Comparison of ENCODE assay signal across 9 cellular contexts in genomic region chr1:212749924-212750535, GRCh38. TPM values are rescaled to one million over a fixed set of nuclear protein-coding genes. Genes with fewer than 3 reads are reported as not detected.
A peak's percentile ranks its signal among the peaks of the same experiment; 100 is the strongest.
DNase-seq lines count a peak whose midpoint lies in the region; ATAC-seq and TF ChIP-seq lines count a peak whose summit lies in the region.
"Had no signal": no experiment of that assay in that cellular context is flagged by ENCODE, and none has a peak within 500 bp of the region (broad histone marks: within the 10 kb centered on the region; RNA-seq: fewer than 3 reads in every experiment).

No MANE protein-coding gene starts in this region.

- H3K4me2 ChIP-seq in SK-N-SH, result no peak overlapping the region

- peaks cover 18 to 32% of the 10 kb centered on the region in 2 donors for H3K4me1 Mint-ChIP-seq in natural killer cell

- H3K79me2 ChIP-seq in SK-N-SH (ENCODE audit: insufficient read depth), result peaks cover 10% of the 10 kb centered on the region; the same call in 1 of the 2 replicates

- H3K27ac Mint-ChIP-seq in natural killer cell, result peak overlapping the region in 1 of 2 donors; percentile 60

- H2AFZ ChIP-seq in SK-N-SH (ENCODE audit: low read depth), result no peak overlapping the region

- H3K9me3 ChIP-seq in SK-N-SH, result no peaks in the 10 kb centered on the region

- H4K20me1 ChIP-seq in SK-N-SH (ENCODE audit: insufficient read depth), result no peaks in the 10 kb centered on the region

- no peak overlapping the region for H3K4me3 Mint-ChIP-seq in natural killer cell

- H3K27me3 ChIP-seq in SK-N-SH (ENCODE audit: insufficient read depth), result no peaks in the 10 kb centered on the region

- no peaks in the 10 kb centered on the region for H3K9me3 Mint-ChIP-seq in natural killer cell

- H3K9ac ChIP-seq in SK-N-SH, result no peak overlapping the region

- no peaks in the 10 kb centered on the region for H3K36me3 ChIP-seq in SK-N-SH (replicated peaks in 1 of 2; ENCODE audit: control insufficient read depth in 1 of 2, insufficient read depth in 2 of 2, low read length in 1 of 2)

- DNase-seq in Right ventricle myocardium inferior (ENCODE audit: missing footprints) (no peak), cardiac septum (ENCODE audit: low spot score) (no peak), LoVo (ENCODE audit: low spot score) (peak; percentile 75), SK-N-SH (peak; percentile 65), epithelial cell of proximal tubule (ENCODE audit: low read depth) (peak; percentile 30), natural killer cell (no peak)
- DNase-seq: left cardiac atrium had no signal

- no peak overlapping the region for H3K27ac ChIP-seq in SK-N-SH (ENCODE audit: low read depth in 2 of 2, low read length in 1 of 2)

- peak; percentile 66 for TF ChIP-seq RAD21 in SK-N-SH (IDR thresholded peaks at IDR 0.05; ENCODE audit: low read length)

- CTCF ChIA-PET in SK-N-SH (lab: Yijun Ruan, JAX), result interaction anchor here (0.6 to 4.0 kb wide), 43 partner anchors 9 to 787 kb away, joined by 3 to 31 read pairs (median 5); partner anchors contain the start of genes NSL1 and TATDN3

- no peaks in the 10 kb centered on the region for H3K27me3 Mint-ChIP-seq in natural killer cell (ENCODE audit: low read depth in 2 of 2)

- H3K36me3 Mint-ChIP-seq in natural killer cell, result no peaks in the 10 kb centered on the region

- intact Hi-C loops in Right ventricle myocardium inferior (cut with DNase I) (no loop called here), cardiac septum (cut with DNase I) (no loop called here), natural killer cell (cut with micrococcal nuclease) (loop anchor here (1.0 to 10.0 kb wide), 2 partner anchors 85 to 245 kb away; no protein-coding TSS in a partner anchor)

- H3F3A ChIP-seq in SK-N-SH (replicated peaks; ENCODE audit: insufficient read depth), result peaks cover 8% of the 10 kb centered on the region

- WGBS in SK-N-SH (ENCODE audit: low lambda C conversion rate), result 62% methylated on average over 4 of the region's 4 CpGs

- H3K4me3 ChIP-seq in SK-N-SH (ENCODE audit: low read depth in 2 of 2, low read length in 1 of 2), result peak overlapping the region in 1 of 2 experiments; percentile 9; a peak in 1 of 4 replicates
- no peak overlapping the region for H3K4me3 ChIP-seq in epithelial cell of proximal tubule (ENCODE audit: low read depth, low read length)

- no peak for TF ChIP-seq EP300 in SK-N-SH (IDR thresholded peaks at IDR 0.05; ENCODE audit: borderline replicate concordance in 1 of 2, low read depth in 1 of 2, low read length in 1 of 2)

- no peaks in the 10 kb centered on the region for H3K9me2 ChIP-seq in SK-N-SH

- POLR2A ChIA-PET in SK-N-SH (lab: Yijun Ruan, JAX), result interaction anchor here (1.1 kb wide), 1 partner anchor 142 kb away, joined by 3 read pairs; the partner anchor contains the start of gene ATF3

- ATAC-seq in Right ventricle myocardium inferior (peak; percentile 34), natural killer cell (peak; percentile 38 to 64 (median 63)), HG02571 (IDR thresholded peaks at IDR 0.05; ENCODE audit: unreplicated experiment) (no peak), HG03460 (IDR thresholded peaks at IDR 0.05; ENCODE audit: unreplicated experiment) (no peak)

- H3K4me1 ChIP-seq in SK-N-SH (ENCODE audit: control insufficient read depth in 1 of 2, insufficient read depth in 2 of 2, low read depth in 1 of 2, low read length in 1 of 2), result peaks cover 11 to 13% of the 10 kb centered on the region in 2 experiments; a peak in 3 of 4 replicates

- TF ChIP-seq CTCF in SK-N-SH (IDR thresholded peaks at IDR 0.05), result peak; percentile 86
- TF ChIP-seq CTCF in epithelial cell of proximal tubule (conservative IDR thresholded peaks at IDR 0.05; ENCODE audit: low read depth, low read length), result peak; percentile 88
- TF ChIP-seq CTCF in natural killer cell (IDR thresholded peaks at IDR 0.05), result peak; percentile 79

TF ChIP-seq in SK-N-SH, 30 proteins besides CTCF, POLR2A, EP300 and RAD21:
- no peak for TF ChIP-seq CHD2 (IDR thresholded peaks at IDR 0.05; ENCODE audit: low read length, partially characterized antibody)
- TF ChIP-seq RCOR1 (IDR thresholded peaks at IDR 0.05; ENCODE audit: low read length), result peak; percentile 35; the same call in 1 of the 2 replicates
- TF ChIP-seq, protein P1, sequence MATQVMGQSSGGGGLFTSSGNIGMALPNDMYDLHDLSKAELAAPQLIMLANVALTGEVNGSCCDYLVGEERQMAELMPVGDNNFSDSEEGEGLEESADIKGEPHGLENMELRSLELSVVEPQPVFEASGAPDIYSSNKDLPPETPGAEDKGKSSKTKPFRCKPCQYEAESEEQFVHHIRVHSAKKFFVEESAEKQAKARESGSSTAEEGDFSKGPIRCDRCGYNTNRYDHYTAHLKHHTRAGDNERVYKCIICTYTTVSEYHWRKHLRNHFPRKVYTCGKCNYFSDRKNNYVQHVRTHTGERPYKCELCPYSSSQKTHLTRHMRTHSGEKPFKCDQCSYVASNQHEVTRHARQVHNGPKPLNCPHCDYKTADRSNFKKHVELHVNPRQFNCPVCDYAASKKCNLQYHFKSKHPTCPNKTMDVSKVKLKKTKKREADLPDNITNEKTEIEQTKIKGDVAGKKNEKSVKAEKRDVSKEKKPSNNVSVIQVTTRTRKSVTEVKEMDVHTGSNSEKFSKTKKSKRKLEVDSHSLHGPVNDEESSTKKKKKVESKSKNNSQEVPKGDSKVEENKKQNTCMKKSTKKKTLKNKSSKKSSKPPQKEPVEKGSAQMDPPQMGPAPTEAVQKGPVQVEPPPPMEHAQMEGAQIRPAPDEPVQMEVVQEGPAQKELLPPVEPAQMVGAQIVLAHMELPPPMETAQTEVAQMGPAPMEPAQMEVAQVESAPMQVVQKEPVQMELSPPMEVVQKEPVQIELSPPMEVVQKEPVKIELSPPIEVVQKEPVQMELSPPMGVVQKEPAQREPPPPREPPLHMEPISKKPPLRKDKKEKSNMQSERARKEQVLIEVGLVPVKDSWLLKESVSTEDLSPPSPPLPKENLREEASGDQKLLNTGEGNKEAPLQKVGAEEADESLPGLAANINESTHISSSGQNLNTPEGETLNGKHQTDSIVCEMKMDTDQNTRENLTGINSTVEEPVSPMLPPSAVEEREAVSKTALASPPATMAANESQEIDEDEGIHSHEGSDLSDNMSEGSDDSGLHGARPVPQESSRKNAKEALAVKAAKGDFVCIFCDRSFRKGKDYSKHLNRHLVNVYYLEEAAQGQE (IDR thresholded peaks at IDR 0.05; ENCODE audit: low read depth, low read length), result no peak
- peak; percentile 53 for TF ChIP-seq SMC3 (IDR thresholded peaks at IDR 0.05; ENCODE audit: low read depth, low read length)
- no peak for TF ChIP-seq TEAD4 (IDR thresholded peaks at IDR 0.05; ENCODE audit: borderline replicate concordance, insufficient read depth)
- no peak for TF ChIP-seq FOSL2 (IDR thresholded peaks at IDR 0.05; ENCODE audit: borderline replicate concordance, low read depth)
- peak; percentile 47; the same call in 1 of the 2 replicates for TF ChIP-seq YY1 (IDR thresholded peaks at IDR 0.05; ENCODE audit: low read depth)

RNA-seq across cellular contexts. Expression of gene NSL1, which starts 41.5 kb away (rescaled TPM):
- total RNA-seq in Right ventricle myocardium inferior (26.7 TPM), cardiac septum (27.0 TPM), epithelial cell of proximal tubule (31.2 and 52.6 TPM in 2 replicates), natural killer cell (10 to 100 TPM; 17.0 to 23.8 (median 23.4) TPM)
- polyA plus RNA-seq in SK-N-SH (2012; rRNA removed), result 17.8 and 22.5 TPM in 2 replicates
- polyA plus RNA-seq in SK-N-SH (2012; cell fraction: cytosol; rRNA removed), result 17.5 and 19.8 TPM in 2 replicates
- 16.9 and 18.4 TPM in 2 replicates for polyA plus RNA-seq in SK-N-SH (2012; cell fraction: nucleus; rRNA removed)

RNA-seq across cellular contexts. Expression of gene TATDN3, which starts 41.7 kb away (rescaled TPM):
- total RNA-seq in Right ventricle myocardium inferior (20.5 TPM), cardiac septum (22.4 TPM), epithelial cell of proximal tubule (10.7 and 12.9 TPM in 2 replicates), natural killer cell (10 to 100 TPM; 11.6 to 14.6 (median 13.4) TPM)
- 5.2 and 6.6 TPM in 2 replicates for polyA plus RNA-seq in SK-N-SH (2012; rRNA removed)
- 7.7 and 9.2 TPM in 2 replicates for polyA plus RNA-seq in SK-N-SH (2012; cell fraction: cytosol; rRNA removed)
- polyA plus RNA-seq in SK-N-SH (2012; cell fraction: nucleus; rRNA removed), result 3.0 and 4.8 TPM in 2 replicates

RNA-seq across cellular contexts. Expression of gene BATF3, which starts 50.4 kb away (rescaled TPM):
- total RNA-seq in Right ventricle myocardium inferior, result 1.2 TPM
- total RNA-seq in cardiac septum, result 1.9 TPM
- 0.76 and 0.86 TPM in 2 replicates for polyA plus RNA-seq in SK-N-SH (2012; rRNA removed)
- polyA plus RNA-seq in SK-N-SH (2012; cell fraction: cytosol; rRNA removed), result 0.50 and 0.68 TPM in 2 replicates
- polyA plus RNA-seq in SK-N-SH (2012; cell fraction: nucleus; rRNA removed), result 2.2 and 2.4 TPM in 2 replicates
- total RNA-seq in epithelial cell of proximal tubule, result 2.5 TPM in 1 of 2 replicates, not detected in the other
- total RNA-seq in natural killer cell, result 1 to 10 TPM in 2 of 3 donors, under 1 TPM in 1; 0.25 to 3.6 (median 1.2) TPM

Comparison
In these comparisons a context has a peak if more than half of its experiments do, and no peak if none do; other contexts are left out.
1. ATAC-seq: peak in Right ventricle myocardium inferior (single experiment) and natural killer cell (3 of 3); none in HG02571 (single experiment) and HG03460 (single experiment).
2. DNase-seq: peak in LoVo (single experiment), SK-N-SH (single experiment) and epithelial cell of proximal tubule (single experiment); none in Right ventricle myocardium inferior (single experiment), cardiac septum (single experiment) and natural killer cell (single experiment).
3. Peak in every context shown above with its lines, with median percentiles within 50 percentile points of each other: CTCF ChIP-seq.